ENCODE assay signal across 11 cellular contexts in genomic region chr17:21033350-21033749, GRCh38. TPM values are rescaled to one million over a fixed set of nuclear protein-coding genes. Genes with fewer than 3 reads are reported as not detected.
DNase-seq lines count a peak whose midpoint lies in the region; TF ChIP-seq lines count a peak whose summit lies in the region.
"Had no signal": no experiment of that assay in that cellular context is flagged by ENCODE, and none has a peak within 500 bp of the region (broad histone marks: within the 10 kb centered on the region; RNA-seq: fewer than 3 reads in every experiment).

No MANE protein-coding gene starts in this region.

- TF ChIP-seq CTCF in fibroblast of villous mesenchyme (IDR thresholded peaks at IDR 0.05; ENCODE audit: insufficient read depth, low read depth, low read length) (no peak), smooth muscle cell (IDR thresholded peaks at IDR 0.05; ENCODE audit: borderline replicate concordance, insufficient read depth, poor library complexity, severe bottlenecking) (no peak)

- no peaks in the 10 kb centered on the region for H3K36me3 ChIP-seq in smooth muscle cell (ENCODE audit: low read depth)

- no peak overlapping the region for H2AFZ ChIP-seq in smooth muscle cell (ENCODE audit: low read depth)

- peaks cover 99% of the 10 kb centered on the region for H3K79me2 ChIP-seq in smooth muscle cell (ENCODE audit: low read depth)

- H3K4me3 Mint-ChIP-seq in activated CD4-positive, alpha-beta T cell treated with anti-CD3 and anti-CD28 coated beads, Interleukin-2, amount 10 ng/mL, durations not matched to agents 7 days and 5 days = peak overlapping the region; percentile 52
- H3K4me3 Mint-ChIP-seq in activated CD4-positive, alpha-beta memory T cell treated with anti-CD3 and anti-CD28 coated beads for 36 hours = peak overlapping the region; percentile 55

- peaks cover 35% of the 10 kb centered on the region for H3F3A ChIP-seq in smooth muscle cell (ENCODE audit: low read depth)

- no peaks in the 10 kb centered on the region for H3K9me3 ChIP-seq in smooth muscle cell (replicated peaks; ENCODE audit: low read depth)

- H3K4me3 ChIP-seq in fibroblast of villous mesenchyme (ENCODE audit: low read depth, low read length) (no peak overlapping the region), smooth muscle cell (no peak overlapping the region)

- no peaks in the 10 kb centered on the region for H3K9me3 Mint-ChIP-seq in activated CD4-positive, alpha-beta T cell treated with anti-CD3 and anti-CD28 coated beads, Interleukin-2, amount 10 ng/mL, durations not matched to agents 7 days and 5 days
- no peaks in the 10 kb centered on the region for H3K9me3 Mint-ChIP-seq in activated CD4-positive, alpha-beta memory T cell treated with anti-CD3 and anti-CD28 coated beads for 36 hours

- H3K27me3 ChIP-seq in smooth muscle cell (ENCODE audit: low read depth) = no peaks in the 10 kb centered on the region

- peak overlapping the region; percentile 37 for H3K9ac ChIP-seq in smooth muscle cell (ENCODE audit: low read depth)

- no peak for DNase-seq in activated CD4-positive, alpha-beta T cell treated with anti-CD3 and anti-CD28 coated beads, Interleukin-2, amount 10 ng/mL, durations not matched to agents 7 days and 5 days
- DNase-seq in activated CD4-positive, alpha-beta T cell treated with anti-CD3 and anti-CD28 coated beads for 4 hours = no peak
- no peak for DNase-seq in activated CD4-positive, alpha-beta memory T cell treated with anti-CD3 and anti-CD28 coated beads for 36 hours
- DNase-seq in fibroblast of villous mesenchyme (ENCODE audit: low read depth) (peak; percentile 41), smooth muscle cell (lab: John Stamatoyannopoulos, UW; ENCODE audit: unreplicated experiment) (no peak), DMS79 treated with DMSO at 0.1 percent for 48 hours (lab: John Stamatoyannopoulos, UW) (no peak), GDM1 (lab: John Stamatoyannopoulos, UW) (no peak), HuH-7.5 (ENCODE audit: low spot score) (no peak)
- DNase-seq: ACHN, GOT3, SHP77 treated with DMSO at 0.1 percent for 48 hours had no signal

- H3K4me2 ChIP-seq in smooth muscle cell = peak overlapping the region; percentile 72

- H3K4me1 Mint-ChIP-seq in activated CD4-positive, alpha-beta T cell treated with anti-CD3 and anti-CD28 coated beads, Interleukin-2, amount 10 ng/mL, durations not matched to agents 7 days and 5 days = peaks cover 79% of the 10 kb centered on the region
- H3K4me1 Mint-ChIP-seq in activated CD4-positive, alpha-beta memory T cell treated with anti-CD3 and anti-CD28 coated beads for 36 hours (ENCODE audit: low read depth) = peaks cover 79% of the 10 kb centered on the region

- H3K36me3 Mint-ChIP-seq in activated CD4-positive, alpha-beta T cell treated with anti-CD3 and anti-CD28 coated beads, Interleukin-2, amount 10 ng/mL, durations not matched to agents 7 days and 5 days (ENCODE audit: low read depth) = peaks cover 38% of the 10 kb centered on the region
- peaks cover 9% of the 10 kb centered on the region for H3K36me3 Mint-ChIP-seq in activated CD4-positive, alpha-beta memory T cell treated with anti-CD3 and anti-CD28 coated beads for 36 hours

- 39% methylated on average over 2 of the region's 2 CpGs for WGBS in smooth muscle cell (ENCODE audit: low lambda C conversion rate)

- peaks cover 48% of the 10 kb centered on the region for H3K4me1 ChIP-seq in smooth muscle cell (ENCODE audit: low read depth)

- H3K27ac Mint-ChIP-seq in activated CD4-positive, alpha-beta T cell treated with anti-CD3 and anti-CD28 coated beads, Interleukin-2, amount 10 ng/mL, durations not matched to agents 7 days and 5 days = peak overlapping the region; percentile 70
- peak overlapping the region; percentile 93 for H3K27ac Mint-ChIP-seq in activated CD4-positive, alpha-beta memory T cell treated with anti-CD3 and anti-CD28 coated beads for 36 hours

- no peaks in the 10 kb centered on the region for H3K27me3 Mint-ChIP-seq in activated CD4-positive, alpha-beta T cell treated with anti-CD3 and anti-CD28 coated beads, Interleukin-2, amount 10 ng/mL, durations not matched to agents 7 days and 5 days
- no peaks in the 10 kb centered on the region for H3K27me3 Mint-ChIP-seq in activated CD4-positive, alpha-beta memory T cell treated with anti-CD3 and anti-CD28 coated beads for 36 hours

- peaks cover 100% of the 10 kb centered on the region for H4K20me1 ChIP-seq in smooth muscle cell (ENCODE audit: low read depth)

- POLR2A ChIA-PET in activated CD4-positive, alpha-beta T cell treated with anti-CD3 and anti-CD28 coated beads, Interleukin-2, amount 10 ng/mL, durations not matched to agents 7 days and 5 days (lab: Charles Lee) = interaction anchor here (1.8 kb wide), 1 partner anchor 10 kb away, joined by 6 read pairs; the partner anchor contains the start of gene USP22
- POLR2A ChIA-PET in activated CD4-positive, alpha-beta memory T cell treated with anti-CD3 and anti-CD28 coated beads for 36 hours (lab: Charles Lee) = interaction anchor here (0.7 to 1.6 kb wide), 2 partner anchors 10 to 12 kb away, joined by 3 to 12 read pairs; partner anchors contain the start of gene USP22

- CTCF ChIA-PET in activated CD4-positive, alpha-beta T cell treated with anti-CD3 and anti-CD28 coated beads, Interleukin-2, amount 10 ng/mL, durations not matched to agents 7 days and 5 days (lab: Charles Lee) = interaction anchor here (2.9 kb wide), 1 partner anchor 10 kb away, joined by 14 read pairs; the partner anchor contains the start of gene USP22
- CTCF ChIA-PET in activated CD4-positive, alpha-beta memory T cell treated with anti-CD3 and anti-CD28 coated beads for 36 hours (lab: Charles Lee) = interaction anchor here (0.8 to 3.7 kb wide), 4 partner anchors 10 to 86 kb away, joined by 3 to 21 read pairs (median 4); partner anchors contain the start of gene USP22

- peak overlapping the region; percentile 87 for H3K27ac ChIP-seq in smooth muscle cell (ENCODE audit: low read depth)

- intact Hi-C loops in activated CD4-positive, alpha-beta memory T cell treated with anti-CD3 and anti-CD28 coated beads for 36 hours (cut with micrococcal nuclease) = no loop called here

RNA-seq across cellular contexts. Expression of gene USP22, which starts 9.5 kb away (rescaled TPM):
- 100 to 1,000 TPM; 147 to 162 TPM for total RNA-seq in activated CD4-positive, alpha-beta T cell treated with anti-CD3 and anti-CD28 coated beads, Interleukin-2, amount 10 ng/mL, durations not matched to agents 7 days and 5 days
- total RNA-seq in activated CD4-positive, alpha-beta memory T cell treated with anti-CD3 and anti-CD28 coated beads for 36 hours = 100 to 1,000 TPM; 120 to 124 TPM
- 258 and 297 TPM in 2 replicates for total RNA-seq in fibroblast of villous mesenchyme
- 136 and 151 TPM in 2 replicates for total RNA-seq in smooth muscle cell
- 79.3 and 85.1 TPM in 2 replicates for polyA plus RNA-seq in smooth muscle cell
